ENCODE assay signal across 23 cellular contexts in the genomic region with DNA sequence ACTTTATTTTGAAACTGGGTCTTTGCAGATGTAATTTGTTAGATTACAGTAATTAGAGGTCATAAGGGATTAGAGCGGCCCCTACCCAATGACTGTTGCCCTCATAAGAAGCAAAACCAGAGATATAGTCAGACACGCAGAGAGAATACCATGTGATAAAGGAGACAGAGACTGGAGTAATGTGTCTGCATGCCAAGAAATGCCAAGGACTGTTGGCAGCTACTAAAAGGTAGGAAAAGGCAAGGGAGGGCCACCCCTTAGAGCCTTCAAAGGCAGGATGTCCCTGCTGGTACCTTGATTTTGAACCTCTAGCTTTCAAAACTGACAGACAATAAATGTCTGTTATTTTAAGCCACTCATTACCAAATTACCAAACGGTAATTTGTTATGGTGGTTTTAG.
"Had no signal": no experiment of that assay in that cellular context is flagged by ENCODE, and none has a peak within 500 bp of the region (broad histone marks: within the 10 kb centered on the region; RNA-seq: fewer than 3 reads in every experiment).

No MANE protein-coding gene starts in this region.

- H3K9me3 ChIP-seq: mucosa of descending colon, ovary, right lobe of liver, stomach, testis, thyroid gland, transverse colon, upper lobe of left lung, vagina had no signal

- H3K27ac ChIP-seq: left ventricle myocardium inferior, ovary, right atrium auricular region, right lobe of liver, stomach, testis, transverse colon, upper lobe of left lung, vagina had no signal

- H3K4me3 Mint-ChIP-seq: mesothelial cell of epicardium; naive thymus-derived CD4-positive, alpha-beta T cell; natural killer cell treated with Interleukin-12 subunit alpha and Interleukin-12 subunit beta and Interleukin-15 and Interleukin-18, amount 100 ng/mL, for 72 hours; stimulated activated naive B cell treated with anti-CD40 and anti-IgM and Interleukin-4, amounts not matched to agents 10 μg/mL and 1 μg/mL and 100 μg/mL, for 72 hours had no signal

- H3K27me3 Mint-ChIP-seq: naive thymus-derived CD4-positive, alpha-beta T cell; natural killer cell treated with Interleukin-12 subunit alpha and Interleukin-12 subunit beta and Interleukin-15 and Interleukin-18, amount 100 ng/mL, for 72 hours; progenitor cell of endocrine pancreas; stimulated activated naive B cell treated with anti-CD40 and anti-IgM and Interleukin-4, amounts not matched to agents 10 μg/mL and 1 μg/mL and 100 μg/mL, for 72 hours had no signal

- H3K9me3 Mint-ChIP-seq: natural killer cell treated with Interleukin-12 subunit alpha and Interleukin-12 subunit beta and Interleukin-15 and Interleukin-18, amount 100 ng/mL, for 72 hours; stimulated activated naive B cell treated with anti-CD40 and anti-IgM and Interleukin-4, amounts not matched to agents 10 μg/mL and 1 μg/mL and 100 μg/mL, for 72 hours had no signal

- DNase-seq: islet precursor cell; left ventricle myocardium inferior; mesendoderm; mucosa of descending colon; naive thymus-derived CD4-positive, alpha-beta T cell; ovary; right lobe of liver; stimulated activated CD4-positive, alpha-beta T cell treated with anti-CD3 and anti-CD28 coated beads, Interleukin-12 subunit alpha, Interleukin-12 subunit beta, amount 100 ng/mL, for 4 hours; stimulated activated CD4-positive, alpha-beta T cell treated with anti-CD3 and anti-CD28 coated beads, Interleukin-15, amount 100 ng/mL, for 24 hours; stimulated activated CD4-positive, alpha-beta T cell treated with anti-CD3 and anti-CD28 coated beads, Interleukin-2, amount 100 ng/mL, for 24 hours; stimulated activated CD4-positive, alpha-beta T cell treated with anti-CD3 and anti-CD28 coated beads, Interleukin-4, amount 100 ng/mL, for 1 hour; stimulated activated naive B cell treated with anti-CD40 and anti-IgM and Interleukin-4, amounts not matched to agents 10 μg/mL and 1 μg/mL and 100 μg/mL, for 72 hours; stimulated activated naive CD8-positive, alpha-beta T cell treated with anti-CD3 and anti-CD28 coated beads, Interleukin-15, Interleukin-2, amounts not matched to agents 100 U/mL and 50 U/mL, for 24 hours; stomach; testis; thyroid gland; transverse colon; upper lobe of left lung had no signal

- H3K27ac Mint-ChIP-seq: mesothelial cell of epicardium; naive thymus-derived CD4-positive, alpha-beta T cell; natural killer cell treated with Interleukin-12 subunit alpha and Interleukin-12 subunit beta and Interleukin-15 and Interleukin-18, amount 100 ng/mL, for 72 hours; progenitor cell of endocrine pancreas; stimulated activated naive B cell treated with anti-CD40 and anti-IgM and Interleukin-4, amounts not matched to agents 10 μg/mL and 1 μg/mL and 100 μg/mL, for 72 hours had no signal

- H3K36me3 Mint-ChIP-seq: mesothelial cell of epicardium; naive thymus-derived CD4-positive, alpha-beta T cell; stimulated activated naive B cell treated with anti-CD40 and anti-IgM and Interleukin-4, amounts not matched to agents 10 μg/mL and 1 μg/mL and 100 μg/mL, for 72 hours had no signal

- H3K27me3 ChIP-seq: ovary, right atrium auricular region, right lobe of liver, stomach, testis, thyroid gland, transverse colon, upper lobe of left lung, vagina had no signal

- ATAC-seq: mucosa of descending colon; naive thymus-derived CD4-positive, alpha-beta T cell; natural killer cell treated with Interleukin-12 subunit alpha and Interleukin-12 subunit beta and Interleukin-15 and Interleukin-18, amount 100 ng/mL, for 72 hours; right lobe of liver; stimulated activated naive B cell treated with anti-CD40 and anti-IgM and Interleukin-4, amounts not matched to agents 10 μg/mL and 1 μg/mL and 100 μg/mL, for 72 hours; stimulated activated naive CD8-positive, alpha-beta T cell treated with anti-CD3 and anti-CD28 coated beads, Interleukin-15, Interleukin-2, amounts not matched to agents 100 U/mL and 50 U/mL, for 24 hours had no signal

- H3K4me1 Mint-ChIP-seq: naive thymus-derived CD4-positive, alpha-beta T cell; stimulated activated naive B cell treated with anti-CD40 and anti-IgM and Interleukin-4, amounts not matched to agents 10 μg/mL and 1 μg/mL and 100 μg/mL, for 72 hours had no signal
